In genomic region chr1:173431663-173432045, GRCh38 we compare ENCODE assay signal across 18 cellular contexts. TPM values are rescaled to one million over a fixed set of nuclear protein-coding genes. Genes with fewer than 3 reads are reported as not detected.
DNase-seq lines count a peak whose midpoint lies in the region; FAIRE-seq and TF ChIP-seq lines count a peak whose summit lies in the region.
"Had no signal": no experiment of that assay in that cellular context is flagged by ENCODE, and none has a peak within 500 bp of the region (broad histone marks: within the 10 kb centered on the region; RNA-seq: fewer than 3 reads in every experiment).

No MANE protein-coding gene starts in this region.

- no peak overlapping the region for H3K27ac Mint-ChIP-seq in endodermal cell
- no peak overlapping the region for H3K27ac Mint-ChIP-seq in activated CD4-positive, alpha-beta memory T cell treated with anti-CD3 and anti-CD28 coated beads for 36 hours
- H3K27ac Mint-ChIP-seq: memory B cell; stimulated activated effector memory CD8-positive, alpha-beta T cell treated with anti-CD3 and anti-CD28 coated beads, Interleukin-12 subunit alpha, Interleukin-12 subunit beta, amount 100 ng/mL, for 72 hours; T-helper 17 cell had no signal

- no peak overlapping the region for H3K4me2 ChIP-seq in MM.1S (ENCODE audit: low read depth, low read length)
- H3K4me2 ChIP-seq in neuronal stem cell (ENCODE audit: insufficient read depth, low read length, poor library complexity, severe bottlenecking), result no peak overlapping the region

- peaks cover 28% of the 10 kb centered on the region for H3K4me1 ChIP-seq in MM.1S (ENCODE audit: low read length)
- H3K4me1 ChIP-seq in neuronal stem cell (ENCODE audit: control insufficient read depth in 2 of 2, insufficient read depth in 1 of 2, low read depth in 1 of 2, low read length in 2 of 2), result peaks cover 6 to 13% of the 10 kb centered on the region in 2 donors
- peaks cover 9% of the 10 kb centered on the region for H3K4me1 ChIP-seq in endodermal cell (ENCODE audit: control insufficient read depth, insufficient read depth, low read length)
- H3K4me1 ChIP-seq: parathyroid adenoma had no signal

- H3K9ac ChIP-seq in MM.1S (ENCODE audit: low read length) (no peak overlapping the region), neuronal stem cell (ENCODE audit: low read depth, low read length, poor library complexity) (no peak overlapping the region), endodermal cell (ENCODE audit: extremely low read depth, low read length, poor library complexity, severe bottlenecking) (no peak overlapping the region)
- H3K9ac ChIP-seq: BLaER1, parathyroid adenoma had no signal

- peak; percentile 27 for FAIRE-seq in GM12892 (lab: Jason Lieb, UNC)

- no peaks in the 10 kb centered on the region for H3K79me1 ChIP-seq in neuronal stem cell (ENCODE audit: low read depth, low read length)

- H2BK5ac ChIP-seq in neuronal stem cell (ENCODE audit: low read length), result no peak overlapping the region

- H2BK120ac ChIP-seq in neuronal stem cell (ENCODE audit: low read depth, low read length), result no peak overlapping the region

- no peak overlapping the region for H3K4me3 Mint-ChIP-seq in endodermal cell
- no peak overlapping the region for H3K4me3 Mint-ChIP-seq in activated CD4-positive, alpha-beta memory T cell treated with anti-CD3 and anti-CD28 coated beads for 36 hours
- H3K4me3 Mint-ChIP-seq: memory B cell; naive thymus-derived CD8-positive, alpha-beta T cell; stimulated activated effector memory CD8-positive, alpha-beta T cell treated with anti-CD3 and anti-CD28 coated beads, Interleukin-12 subunit alpha, Interleukin-12 subunit beta, amount 100 ng/mL, for 72 hours; T-helper 17 cell had no signal

- intact Hi-C loops in activated CD4-positive, alpha-beta memory T cell treated with anti-CD3 and anti-CD28 coated beads for 36 hours (cut with micrococcal nuclease), result loop anchor here (1.0 to 5.0 kb wide), 5 partner anchors 45 to 1311 kb away; partner anchors contain the start of genes CENPL and DARS2

- DNase-seq in GM12892 (ENCODE audit: insufficient read length) (no peak), MM.1S (no peak), cerebellar cortex (ENCODE audit: low spot score) (peak; percentile 12), neuronal stem cell (ENCODE audit: low spot score) (no peak), endodermal cell (no peak), amygdala (lab: John Stamatoyannopoulos, UW) (no peak)
- DNase-seq in activated CD4-positive, alpha-beta memory T cell treated with anti-CD3 and anti-CD28 coated beads for 36 hours, result no peak

- no peak overlapping the region for H2BK12ac ChIP-seq in neuronal stem cell (ENCODE audit: low read length)

- peaks cover 11% of the 10 kb centered on the region for H3K36me3 Mint-ChIP-seq in endodermal cell (ENCODE audit: low read depth)
- H3K36me3 Mint-ChIP-seq in activated CD4-positive, alpha-beta memory T cell treated with anti-CD3 and anti-CD28 coated beads for 36 hours, result no peaks in the 10 kb centered on the region
- H3K36me3 Mint-ChIP-seq: memory B cell; naive thymus-derived CD8-positive, alpha-beta T cell; stimulated activated effector memory CD8-positive, alpha-beta T cell treated with anti-CD3 and anti-CD28 coated beads, Interleukin-12 subunit alpha, Interleukin-12 subunit beta, amount 100 ng/mL, for 72 hours had no signal

- H3K79me2 ChIP-seq in MM.1S (ENCODE audit: low read length), result no peaks in the 10 kb centered on the region
- H3K79me2 ChIP-seq: parathyroid adenoma had no signal

- peaks cover 18% of the 10 kb centered on the region for H3K4me1 Mint-ChIP-seq in endodermal cell
- peaks cover 19% of the 10 kb centered on the region for H3K4me1 Mint-ChIP-seq in activated CD4-positive, alpha-beta memory T cell treated with anti-CD3 and anti-CD28 coated beads for 36 hours (ENCODE audit: low read depth)

- H3K27me3 ChIP-seq in MM.1S (replicated peaks; ENCODE audit: insufficient read depth, low read length), result no peaks in the 10 kb centered on the region
- H3K27me3 ChIP-seq in neuronal stem cell (ENCODE audit: control insufficient read depth in 3 of 3, insufficient read depth in 3 of 3, low read depth in 1 of 3, low read length in 3 of 3), result no peaks in the 10 kb centered on the region
- H3K27me3 ChIP-seq in endodermal cell (ENCODE audit: control insufficient read depth, insufficient read depth, low read length, poor library complexity, severe bottlenecking), result no peaks in the 10 kb centered on the region
- H3K27me3 ChIP-seq: BLaER1, body of pancreas, heart left ventricle, right atrium auricular region, spleen, suprapubic skin had no signal

- WGBS in neuronal stem cell (ENCODE audit: extremely low coverage in 2 of 2, insufficient read length in 2 of 2, insufficient replicate concordance in 1 of 2), 2 donors, result no CpG with 5 or more reads among the region's 2 CpGs
- WGBS in endodermal cell (ENCODE audit: insufficient coverage in 1 of 2, insufficient read length in 1 of 2), 2 experiments, result 93 to 100% methylated on average over 2 of the region's 2 CpGs

- no peak overlapping the region for H4K91ac ChIP-seq in neuronal stem cell (ENCODE audit: low read depth, low read length, poor library complexity)

- TF ChIP-seq CTCF in MM.1S (IDR thresholded peaks at IDR 0.05; ENCODE audit: low read length) (no peak), endodermal cell (conservative IDR thresholded peaks at IDR 0.05) (no peak)

- H3K14ac ChIP-seq in neuronal stem cell (ENCODE audit: low read length), result no peak overlapping the region

- no peak for TF ChIP-seq POLR2A in GM12892 (IDR thresholded peaks at IDR 0.05; ENCODE audit: low read depth, low read length)

- H3K27ac ChIP-seq in MM.1S (ENCODE audit: low read length), result no peak overlapping the region
- no peak overlapping the region for H3K27ac ChIP-seq in neuronal stem cell (replicated peaks; ENCODE audit: low read length)
- H3K27ac ChIP-seq in endodermal cell (ENCODE audit: low read depth, low read length), result no peak overlapping the region
- H3K27ac ChIP-seq: BLaER1, body of pancreas, parathyroid adenoma, right atrium auricular region, suprapubic skin had no signal

- no peak overlapping the region for H2BK15ac ChIP-seq in neuronal stem cell (ENCODE audit: low read length)

- H3F3A ChIP-seq in MM.1S (ENCODE audit: insufficient read depth, low read length), result peaks cover 13% of the 10 kb centered on the region; the same call in 1 of the 2 replicates

- CTCF ChIA-PET in activated CD4-positive, alpha-beta memory T cell treated with anti-CD3 and anti-CD28 coated beads for 36 hours (lab: Charles Lee), result interaction anchor here (1.0 to 4.8 kb wide), 13 partner anchors 9 to 687 kb away, joined by 3 to 75 read pairs (median 8); partner anchors contain the start of genes CENPL, DARS2, KLHL20 and PRDX6

- no peak overlapping the region for H3K23ac ChIP-seq in neuronal stem cell (ENCODE audit: low read depth, low read length, poor library complexity)

- H3K4me3 ChIP-seq in MM.1S (ENCODE audit: low read length) (no peak overlapping the region), neuronal stem cell (ENCODE audit: low read length in 2 of 2) (no peak overlapping the region), endodermal cell (ENCODE audit: low read length) (no peak overlapping the region)
- H3K4me3 ChIP-seq: BLaER1, body of pancreas, heart left ventricle, right atrium auricular region, spleen, suprapubic skin had no signal

- H3K27me3 Mint-ChIP-seq in endodermal cell (ENCODE audit: insufficient read depth), result no peaks in the 10 kb centered on the region
- no peaks in the 10 kb centered on the region for H3K27me3 Mint-ChIP-seq in activated CD4-positive, alpha-beta memory T cell treated with anti-CD3 and anti-CD28 coated beads for 36 hours
- H3K27me3 Mint-ChIP-seq: memory B cell; naive thymus-derived CD8-positive, alpha-beta T cell; T-helper 17 cell had no signal

- no peaks in the 10 kb centered on the region for H3K9me3 Mint-ChIP-seq in endodermal cell
- no peaks in the 10 kb centered on the region for H3K9me3 Mint-ChIP-seq in activated CD4-positive, alpha-beta memory T cell treated with anti-CD3 and anti-CD28 coated beads for 36 hours
- H3K9me3 Mint-ChIP-seq: memory B cell; naive thymus-derived CD8-positive, alpha-beta T cell; stimulated activated effector memory CD8-positive, alpha-beta T cell treated with anti-CD3 and anti-CD28 coated beads, Interleukin-12 subunit alpha, Interleukin-12 subunit beta, amount 100 ng/mL, for 72 hours had no signal

- POLR2A ChIA-PET in activated CD4-positive, alpha-beta memory T cell treated with anti-CD3 and anti-CD28 coated beads for 36 hours (lab: Charles Lee), result no interaction called here

- H3K36me3 ChIP-seq in MM.1S (replicated peaks; ENCODE audit: insufficient read depth, low read length) (no peaks in the 10 kb centered on the region), neuronal stem cell (replicated peaks in 1 of 2; ENCODE audit: control insufficient read depth in 2 of 2, insufficient read depth in 2 of 2, low read length in 2 of 2) (no peaks in the 10 kb centered on the region), endodermal cell (ENCODE audit: control insufficient read depth, insufficient read depth, low read length) (no peaks in the 10 kb centered on the region)
- H3K36me3 ChIP-seq: BLaER1, heart left ventricle, right atrium auricular region, suprapubic skin had no signal

- no peak overlapping the region for H4K8ac ChIP-seq in neuronal stem cell (ENCODE audit: low read depth, low read length)

- H3K4ac ChIP-seq in neuronal stem cell (ENCODE audit: low read length), result no peak overlapping the region

- no peaks in the 10 kb centered on the region for H3K9me3 ChIP-seq in MM.1S (replicated peaks; ENCODE audit: insufficient read depth, low read length)
- H3K9me3 ChIP-seq in neuronal stem cell (replicated peaks in 1 of 2; ENCODE audit: control insufficient read depth in 2 of 2, insufficient read depth in 1 of 2, low read depth in 1 of 2, low read length in 2 of 2), result no peaks in the 10 kb centered on the region
- H3K9me3 ChIP-seq in endodermal cell (ENCODE audit: control insufficient read depth, low read length), result no peaks in the 10 kb centered on the region
- H3K9me3 ChIP-seq: BLaER1, body of pancreas, heart left ventricle, right atrium auricular region, spleen, suprapubic skin had no signal

- H4K20me1 ChIP-seq in MM.1S (ENCODE audit: insufficient read depth, low read length), result no peaks in the 10 kb centered on the region
- H4K20me1 ChIP-seq: BLaER1 had no signal

- H2AFZ ChIP-seq in MM.1S (ENCODE audit: low read length) (peak overlapping the region; percentile 51), neuronal stem cell (ENCODE audit: low read length) (peak overlapping the region; percentile 85)

- H2AK5ac ChIP-seq in neuronal stem cell (ENCODE audit: low read depth, low read length), result no peak overlapping the region

- no peak overlapping the region for H3K18ac ChIP-seq in neuronal stem cell (ENCODE audit: low read length)

- no peaks in the 10 kb centered on the region for H3K9me2 ChIP-seq in MM.1S (replicated peaks; ENCODE audit: insufficient read depth, low read length)

RNA-seq across cellular contexts. Expression of gene PRDX6, which starts 45.5 kb away (rescaled TPM):
- polyA plus RNA-seq in GM12892 (2012; ENCODE audit: missing spikeins), result 108 TPM
- 225 TPM for polyA plus RNA-seq in neuronal stem cell (2013, experiment 1 of 2)
- polyA plus RNA-seq in neuronal stem cell (2013, experiment 2 of 2), result 224 TPM
- total RNA-seq in endodermal cell, result 100 to 1,000 TPM; 483 to 623 TPM
- polyA plus RNA-seq in endodermal cell (2013, experiment 1 of 2), result 313 TPM
- polyA plus RNA-seq in endodermal cell (2013, experiment 2 of 2), result 304 TPM
- 100 to 1,000 TPM; 129 to 136 TPM for total RNA-seq in activated CD4-positive, alpha-beta memory T cell treated with anti-CD3 and anti-CD28 coated beads for 36 hours
